Comparison of ENCODE assay signal across 14 cellular contexts in genomic region chr6:142561511-142562265, GRCh38.
DNase-seq lines count a peak whose midpoint lies in the region; ATAC-seq and TF ChIP-seq lines count a peak whose summit lies in the region.
"Had no signal": no experiment of that assay in that cellular context is flagged by ENCODE, and none has a peak within 500 bp of the region (broad histone marks: within the 10 kb centered on the region; RNA-seq: fewer than 3 reads in every experiment).

No MANE protein-coding gene starts in this region.

- H3K36me3 ChIP-seq in CD8-positive, alpha-beta T cell (ENCODE audit: insufficient read depth, low read length), result no peaks in the 10 kb centered on the region
- H3K36me3 ChIP-seq in mesendoderm (ENCODE audit: control insufficient read depth, insufficient read depth, low read length), result no peaks in the 10 kb centered on the region
- H3K36me3 ChIP-seq: BE2C, MG63 had no signal

- H2BK5ac ChIP-seq in mesendoderm (ENCODE audit: low read length), result no peak overlapping the region

- no peak overlapping the region for H3K27ac ChIP-seq in CD4-positive, alpha-beta T cell (ENCODE audit: low read depth, low read length)
- no peak overlapping the region for H3K27ac ChIP-seq in CD8-positive, alpha-beta T cell (ENCODE audit: low read depth, low read length)
- H3K27ac ChIP-seq in mesendoderm (ENCODE audit: low read depth, low read length), result no peak overlapping the region

- no peaks in the 10 kb centered on the region for H3K27me3 Mint-ChIP-seq in CD4-positive, alpha-beta T cell
- H3K27me3 Mint-ChIP-seq in CD8-positive, alpha-beta T cell (ENCODE audit: low read depth), result no peaks in the 10 kb centered on the region
- no peaks in the 10 kb centered on the region for H3K27me3 Mint-ChIP-seq in activated CD8-positive, alpha-beta T cell treated with anti-CD3 and anti-CD28 coated beads, Interleukin-2, amount 10 ng/mL, durations not matched to agents 7 days and 5 days (ENCODE audit: low read depth)

- no peak overlapping the region for H3K9ac ChIP-seq in mesendoderm (ENCODE audit: low read length)

- no peak for TF ChIP-seq CTCF in CD4-positive, alpha-beta T cell (IDR thresholded peaks at IDR 0.05)
- TF ChIP-seq CTCF in CD8-positive, alpha-beta T cell (IDR thresholded peaks at IDR 0.05), result no peak

- WGBS in mesendoderm (ENCODE audit: extremely low coverage, insufficient coverage, low lambda C conversion rate), result no CpG with 5 or more reads among the region's 3 CpGs

- peak overlapping the region; percentile 11 for H3K4me3 Mint-ChIP-seq in CD4-positive, alpha-beta T cell
- H3K4me3 Mint-ChIP-seq in CD8-positive, alpha-beta T cell, result peak overlapping the region; percentile 49
- no peak overlapping the region for H3K4me3 Mint-ChIP-seq in activated CD8-positive, alpha-beta T cell treated with anti-CD3 and anti-CD28 coated beads, Interleukin-2, amount 10 ng/mL, durations not matched to agents 7 days and 5 days

- H3K9me3 Mint-ChIP-seq in CD4-positive, alpha-beta T cell, result peaks cover 2% of the 10 kb centered on the region
- no peaks in the 10 kb centered on the region for H3K9me3 Mint-ChIP-seq in CD8-positive, alpha-beta T cell
- no peaks in the 10 kb centered on the region for H3K9me3 Mint-ChIP-seq in activated CD8-positive, alpha-beta T cell treated with anti-CD3 and anti-CD28 coated beads, Interleukin-2, amount 10 ng/mL, durations not matched to agents 7 days and 5 days (ENCODE audit: insufficient read depth)

- no peak overlapping the region for H4K8ac ChIP-seq in mesendoderm (ENCODE audit: low read depth, low read length)

- CTCF ChIA-PET in CD4-positive, alpha-beta T cell (lab: Charles Lee), result no interaction called here
- CTCF ChIA-PET in CD8-positive, alpha-beta T cell (lab: Charles Lee), result interaction anchor here (1.2 kb wide), 1 partner anchor 8 kb away, joined by 3 read pairs; no protein-coding TSS in a partner anchor
- CTCF ChIA-PET in activated CD8-positive, alpha-beta T cell treated with anti-CD3 and anti-CD28 coated beads, Interleukin-2, amount 10 ng/mL, durations not matched to agents 7 days and 5 days (lab: Charles Lee), result no interaction called here

- no peak overlapping the region for H4K5ac ChIP-seq in mesendoderm (ENCODE audit: low read length)

- POLR2A ChIA-PET in CD4-positive, alpha-beta T cell (lab: Charles Lee), result interaction anchor here (0.7 to 1.2 kb wide), 2 partner anchors 8 to 498 kb away, joined by 3 to 5 read pairs; no protein-coding TSS in a partner anchor
- POLR2A ChIA-PET in CD8-positive, alpha-beta T cell (lab: Charles Lee), result no interaction called here
- POLR2A ChIA-PET in activated CD8-positive, alpha-beta T cell treated with anti-CD3 and anti-CD28 coated beads, Interleukin-2, amount 10 ng/mL, durations not matched to agents 7 days and 5 days (lab: Charles Lee), result interaction anchor here (0.8 kb wide), 1 partner anchor 564 kb away, joined by 4 read pairs; no protein-coding TSS in a partner anchor

- no peaks in the 10 kb centered on the region for H3K79me1 ChIP-seq in mesendoderm (ENCODE audit: low read length)

- H2BK120ac ChIP-seq in mesendoderm (ENCODE audit: low read depth, low read length), result no peak overlapping the region

- H2BK15ac ChIP-seq in mesendoderm (replicated peaks; ENCODE audit: low read depth), result no peak overlapping the region

- no peaks in the 10 kb centered on the region for H3K79me2 ChIP-seq in mesendoderm (ENCODE audit: control insufficient read depth, insufficient read depth, low read length)

- intact Hi-C loops in CD4-positive, alpha-beta T cell (cut with DNase I, micrococcal nuclease), result loop anchor here (10.0 kb wide), 4 partner anchors 123 to 463 kb away; no protein-coding TSS in a partner anchor
- intact Hi-C loops in CD8-positive, alpha-beta T cell (cut with DNase I, micrococcal nuclease), result loop anchor here (10.0 kb wide), 3 partner anchors 87 to 393 kb away; no protein-coding TSS in a partner anchor

- H3K9me3 ChIP-seq in CD4-positive, alpha-beta T cell (ENCODE audit: control insufficient read depth, low read length), result no peaks in the 10 kb centered on the region
- H3K9me3 ChIP-seq in CD8-positive, alpha-beta T cell (ENCODE audit: low read length), result no peaks in the 10 kb centered on the region
- H3K9me3 ChIP-seq: BE2C, MG63 had no signal

- no peak overlapping the region for H3K4me3 ChIP-seq in CD8-positive, alpha-beta T cell (ENCODE audit: low read depth, low read length)
- H3K4me3 ChIP-seq in mesendoderm (ENCODE audit: low read length), result no peak overlapping the region
- H3K4me3 ChIP-seq: MG63 had no signal

- peaks cover 20% of the 10 kb centered on the region for H3K4me1 ChIP-seq in CD8-positive, alpha-beta T cell (ENCODE audit: insufficient read depth, low read length)
- no peaks in the 10 kb centered on the region for H3K4me1 ChIP-seq in mesendoderm (ENCODE audit: control insufficient read depth, low read depth, low read length)
- H3K4me1 ChIP-seq: BE2C had no signal

- H3K18ac ChIP-seq in mesendoderm (ENCODE audit: low read length), result no peak overlapping the region

- no peaks in the 10 kb centered on the region for H3K27me3 ChIP-seq in CD4-positive, alpha-beta T cell (ENCODE audit: control insufficient read depth, insufficient read depth, low read length)
- no peaks in the 10 kb centered on the region for H3K27me3 ChIP-seq in CD8-positive, alpha-beta T cell (ENCODE audit: insufficient read depth, low read length)
- H3K27me3 ChIP-seq in mesendoderm (ENCODE audit: insufficient read depth, low read length, poor library complexity), result no peaks in the 10 kb centered on the region
- H3K27me3 ChIP-seq: BE2C, MG63 had no signal

- no peak overlapping the region for H3K23ac ChIP-seq in mesendoderm (ENCODE audit: low read length)

- peaks cover 43% of the 10 kb centered on the region for H3K4me1 Mint-ChIP-seq in CD4-positive, alpha-beta T cell (ENCODE audit: low read depth)
- H3K4me1 Mint-ChIP-seq in CD8-positive, alpha-beta T cell (ENCODE audit: low read depth), result peaks cover 26% of the 10 kb centered on the region
- peaks cover 21% of the 10 kb centered on the region for H3K4me1 Mint-ChIP-seq in activated CD8-positive, alpha-beta T cell treated with anti-CD3 and anti-CD28 coated beads, Interleukin-2, amount 10 ng/mL, durations not matched to agents 7 days and 5 days (ENCODE audit: low read depth)

- no peak for DNase-seq in CD4-positive, alpha-beta T cell
- DNase-seq in CD8-positive, alpha-beta T cell, result no peak
- DNase-seq in activated CD8-positive, alpha-beta T cell treated with anti-CD3 and anti-CD28 coated beads, Interleukin-2, amount 10 ng/mL, durations not matched to agents 7 days and 5 days, result no peak
- DNase-seq in mesendoderm (no peak), HCEC 1CT (no peak), amniotic stem cell (lab: John Stamatoyannopoulos, UW) (no peak)
- DNase-seq: BE2C, DMS 273 treated with DMSO at 0.1 percent for 48 hours, KG1, MG63, NCI-H1105, NCI-H187, NCI-H69 had no signal

- peak; percentile 71 for ATAC-seq in CD4-positive, alpha-beta T cell (ENCODE audit: poor library complexity)
- ATAC-seq in CD8-positive, alpha-beta T cell, result peak; percentile 29
- peak; percentile 58 for ATAC-seq in activated CD8-positive, alpha-beta T cell treated with anti-CD3 and anti-CD28 coated beads, Interleukin-2, amount 10 ng/mL, durations not matched to agents 7 days and 5 days
- ATAC-seq in GM21526 (IDR thresholded peaks at IDR 0.05; ENCODE audit: low FRiP score, unreplicated experiment), result no peak

- H3K4me2 ChIP-seq in mesendoderm (ENCODE audit: low read length), result no peak overlapping the region

- H3K4ac ChIP-seq in mesendoderm (ENCODE audit: low read depth, low read length), result no peak overlapping the region

- H3K27ac Mint-ChIP-seq in CD4-positive, alpha-beta T cell, result peak overlapping the region; percentile 35
- H3K27ac Mint-ChIP-seq in CD8-positive, alpha-beta T cell, result peak overlapping the region; percentile 60
- H3K27ac Mint-ChIP-seq in activated CD8-positive, alpha-beta T cell treated with anti-CD3 and anti-CD28 coated beads, Interleukin-2, amount 10 ng/mL, durations not matched to agents 7 days and 5 days, result peak overlapping the region; percentile 66

- H3K56ac ChIP-seq in mesendoderm (ENCODE audit: low read length), result peak overlapping the region; percentile 28

- H3K36me3 Mint-ChIP-seq in CD4-positive, alpha-beta T cell (ENCODE audit: low read depth), result no peaks in the 10 kb centered on the region
- no peaks in the 10 kb centered on the region for H3K36me3 Mint-ChIP-seq in CD8-positive, alpha-beta T cell
- no peaks in the 10 kb centered on the region for H3K36me3 Mint-ChIP-seq in activated CD8-positive, alpha-beta T cell treated with anti-CD3 and anti-CD28 coated beads, Interleukin-2, amount 10 ng/mL, durations not matched to agents 7 days and 5 days (ENCODE audit: low read depth)

- H2AK5ac ChIP-seq in mesendoderm (ENCODE audit: low read length), result no peak overlapping the region
